In the genomic region with DNA sequence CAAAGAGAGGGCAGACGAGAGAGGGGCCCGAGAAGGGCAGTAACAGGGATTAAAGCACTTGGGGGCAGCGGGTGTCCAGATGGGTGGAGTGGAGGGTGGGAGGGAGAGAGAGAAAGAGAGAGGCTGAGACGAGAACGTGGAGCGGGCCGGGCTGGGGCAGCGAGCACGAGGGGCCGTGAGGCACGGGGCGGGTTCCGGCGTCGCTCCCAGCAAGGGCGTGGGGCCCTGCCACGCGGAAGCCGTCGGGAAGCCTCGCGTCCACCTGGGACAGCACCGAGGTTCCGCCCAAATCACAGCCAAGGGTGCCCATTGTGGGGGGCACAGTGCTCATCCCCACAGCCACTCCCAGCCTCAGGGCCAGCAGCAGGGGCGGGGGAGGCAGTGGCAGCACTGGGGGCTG, we compare ENCODE assay signal across 16 cellular contexts.
"Had no signal": no experiment of that assay in that cellular context is flagged by ENCODE, and none has a peak within 500 bp of the region (broad histone marks: within the 10 kb centered on the region; RNA-seq: fewer than 3 reads in every experiment).

No MANE protein-coding gene starts in this region.

- DNase-seq: KBM-7, MG63, NCI-H1092, NCI-H1105 treated with DMSO at 0.1 percent for 48 hours, NCI-H1417 treated with DMSO at 0.1 percent for 48 hours, NCI-H146, NCI-H1694 treated with DMSO at 0.1 percent for 48 hours, NCI-H1930, NCI-H2081, NCI-H2107, NCI-H2227 treated with DMSO at 0.1 percent for 48 hours, NCI-H526, RPMI8226, SHP77, SK-N-SH, SW 1271 had no signal
